Comparison of ENCODE assay signal across 1 cellular context in genomic region chr16:4474192-4474961, GRCh38.
TF ChIP-seq lines count a peak whose summit lies in the region.

NMRAL1 (minus strand) TSS chr16:4474625; CDS start chr16:4474132, 493 bp downstream.

TF ChIP-seq in K562, 482 proteins besides CTCF, POLR2A, EP300 and RAD21 (continued from another document and continues in another):
- TF ChIP-seq HSF4 (CRISPR knock-in tag; IDR thresholded peaks at IDR 0.05; ENCODE audit: borderline replicate concordance) (no peak), FOXA1 (IDR thresholded peaks at IDR 0.05; ENCODE audit: borderline replicate concordance) (no peak), KLF10 (CRISPR knock-in tag; IDR thresholded peaks at IDR 0.05) (no peak), HEY1 (CRISPR knock-in tag; IDR thresholded peaks at IDR 0.05; ENCODE audit: borderline replicate concordance) (no peak), ATF3 (IDR thresholded peaks at IDR 0.05) (no peak), ATF3 (CRISPR knock-in tag; conservative IDR thresholded peaks at IDR 0.05) (no peak), ZNF253 (CRISPR knock-in tag; conservative IDR thresholded peaks at IDR 0.05) (no peak), ARID1B (IDR thresholded peaks at IDR 0.05) (peak; percentile 56), EWSR1 (IDR thresholded peaks at IDR 0.05; ENCODE audit: borderline replicate concordance, low read depth, partially characterized antibody) (no peak), GATAD2A (IDR thresholded peaks at IDR 0.05) (no peak), POLR2AphosphoS2 (IDR thresholded peaks at IDR 0.05; ENCODE audit: low read length) (no peak), CUX1 (CRISPR knock-in tag; IDR thresholded peaks at IDR 0.05) (no peak), ZNF445 (CRISPR knock-in tag; IDR thresholded peaks at IDR 0.05; ENCODE audit: low read depth) (no peak), YY1 (IDR thresholded peaks at IDR 0.05; ENCODE audit: borderline replicate concordance in 1 of 3, control insufficient read depth in 1 of 3, extremely low read depth in 1 of 3, insufficient read depth in 3 of 3, insufficient read length in 1 of 3, insufficient replicate concordance in 2 of 3, low read depth in 1 of 3, low read length in 2 of 3) (peak in 2 of 3 experiments; percentile 73 to 78), ZNF175 (CRISPR knock-in tag; IDR thresholded peaks at IDR 0.05; ENCODE audit: low read depth) (0 out of 2 replicates have a peak, but pooled peaks have one; percentile 59), BMI1 (IDR thresholded peaks at IDR 0.05; ENCODE audit: low read length) (no peak), HMG20A (CRISPR knock-in tag; conservative IDR thresholded peaks at IDR 0.05) (no peak), TSC22D4 (tag; IDR thresholded peaks at IDR 0.05) (no peak), JUND (IDR thresholded peaks at IDR 0.05; ENCODE audit: borderline replicate concordance, low read depth, low read length) (peak; percentile 50; the same call in 1 of the 2 replicates), JUND (tag; IDR thresholded peaks at IDR 0.05; ENCODE audit: borderline replicate concordance, low read depth, low read length) (no peak; the same call in 2 of the 3 replicates), E2F4 (CRISPR knock-in tag; IDR thresholded peaks at IDR 0.05; ENCODE audit: low read depth) (no peak), ZNF707 (CRISPR knock-in tag; conservative IDR thresholded peaks at IDR 0.05) (no peak), NONO (IDR thresholded peaks at IDR 0.05; ENCODE audit: low read depth in 2 of 2, low read length in 1 of 2) (peak; percentile 39 to 60; a peak in 2 of 4 replicates), TEAD4 (IDR thresholded peaks at IDR 0.05; ENCODE audit: low read length) (peak; percentile 45; the same call in 1 of the 2 replicates), TEAD4 (CRISPR knock-in tag; IDR thresholded peaks at IDR 0.05; ENCODE audit: borderline replicate concordance) (no peak), NR2C2 (CRISPR knock-in tag; IDR thresholded peaks at IDR 0.05) (0 out of 2 replicates have a peak, but pooled peaks have one; percentile 20), NR2C2 (tag; IDR thresholded peaks at IDR 0.05) (no peak; the same call in 1 of the 2 replicates), PHB2 (IDR thresholded peaks at IDR 0.05; ENCODE audit: low read depth) (no peak), TOE1 (IDR thresholded peaks at IDR 0.05; ENCODE audit: borderline replicate concordance) (peak; percentile 39; the same call in 1 of the 2 replicates), TOE1 (CRISPR knock-in tag; IDR thresholded peaks at IDR 0.05; ENCODE audit: borderline replicate concordance, low read depth) (no peak), ZBTB17 (CRISPR knock-in tag; IDR thresholded peaks at IDR 0.05) (no peak), XRCC5 (IDR thresholded peaks at IDR 0.05; ENCODE audit: low read depth, low read length) (peak; percentile 56; the same call in 1 of the 2 replicates), ZNF324 (CRISPR knock-in tag; IDR thresholded peaks at IDR 0.05) (no peak), ETS2 (tag; IDR thresholded peaks at IDR 0.05; ENCODE audit: borderline replicate concordance, poor library complexity, severe bottlenecking) (no peak), ETV6 (IDR thresholded peaks at IDR 0.05; ENCODE audit: borderline replicate concordance in 1 of 2, low read depth in 2 of 2, low read length in 1 of 2) (no peak; a peak in 1 of 4 replicates), ETV6 (CRISPR knock-in tag; IDR thresholded peaks at IDR 0.05; ENCODE audit: borderline replicate concordance) (no peak), ZFP30 (CRISPR knock-in tag; IDR thresholded peaks at IDR 0.05; ENCODE audit: borderline replicate concordance) (no peak), SPI1 (IDR thresholded peaks at IDR 0.05; ENCODE audit: borderline replicate concordance, low read depth, low read length) (no peak), HNRNPH1 (optimal IDR thresholded peaks at IDR 0.05; ENCODE audit: low read depth, low read length) (no peak), MAFF (IDR thresholded peaks at IDR 0.05; ENCODE audit: low read length) (peak; percentile 49; the same call in 1 of the 2 replicates), FOXP1 (CRISPR knock-in tag; IDR thresholded peaks at IDR 0.05) (0 out of 2 replicates have a peak, but pooled peaks have one; percentile 26), ZBTB8A (IDR thresholded peaks at IDR 0.05; ENCODE audit: partially characterized antibody) (no peak), CREB1 (IDR thresholded peaks at IDR 0.05) (peak; percentile 57; the same call in 1 of the 2 replicates), CREB1 (CRISPR knock-in tag; IDR thresholded peaks at IDR 0.05) (peak; percentile 76), PHF21A (IDR thresholded peaks at IDR 0.05; ENCODE audit: borderline replicate concordance, low read depth) (no peak), ATF7 (IDR thresholded peaks at IDR 0.05) (peak; percentile 80), ZNF561 (CRISPR knock-in tag; conservative IDR thresholded peaks at IDR 0.05) (no peak), TAL1 (IDR thresholded peaks at IDR 0.05) (peak; percentile 30; the same call in 1 of the 2 replicates), CHD1 (IDR thresholded peaks at IDR 0.05; ENCODE audit: low read length) (no peak), ZNF518B (CRISPR knock-in tag; IDR thresholded peaks at IDR 0.05) (no peak), RBBP5 (IDR thresholded peaks at IDR 0.05; ENCODE audit: borderline replicate concordance, insufficient read depth, low read length, poor library complexity, severe bottlenecking) (peak; percentile 73), PCBP2 (IDR thresholded peaks at IDR 0.05; ENCODE audit: low read depth, low read length, poor library complexity, severe bottlenecking) (no peak), ZNF197 (CRISPR knock-in tag; IDR thresholded peaks at IDR 0.05; ENCODE audit: low read depth) (no peak), ZC3H8 (IDR thresholded peaks at IDR 0.05) (no peak), ZNF57 (CRISPR knock-in tag; IDR thresholded peaks at IDR 0.05) (no peak), PTRF (tag; IDR thresholded peaks at IDR 0.05) (no peak), HES1 (IDR thresholded peaks at IDR 0.05; ENCODE audit: low read depth) (no peak), ZNF124 (CRISPR knock-in tag; IDR thresholded peaks at IDR 0.05) (no peak), SMAD3 (CRISPR knock-in tag; conservative IDR thresholded peaks at IDR 0.05) (no peak), CEBPG (CRISPR knock-in tag; IDR thresholded peaks at IDR 0.05) (no peak), CEBPG (tag; conservative IDR thresholded peaks at IDR 0.05 in 1 of 2, IDR thresholded peaks at IDR 0.05 in 1 of 2) (no peak), BRD9 (IDR thresholded peaks at IDR 0.05; ENCODE audit: low read depth, partially characterized antibody) (no peak), POLR2B (IDR thresholded peaks at IDR 0.05; ENCODE audit: low read depth, partially characterized antibody) (peak; percentile 76), SMAD4 (CRISPR knock-in tag; conservative IDR thresholded peaks at IDR 0.05) (peak; percentile 67), SRSF3 (IDR thresholded peaks at IDR 0.05; ENCODE audit: insufficient read depth, low read length) (no peak), PBX2 (CRISPR knock-in tag; IDR thresholded peaks at IDR 0.05; ENCODE audit: low read depth) (no peak), PBX2 (tag; conservative IDR thresholded peaks at IDR 0.05; ENCODE audit: low read depth) (no peak), TEAD1 (CRISPR knock-in tag; IDR thresholded peaks at IDR 0.05) (0 out of 4 replicates have a peak, but pooled peaks of 1 of the 2 experiments have one; percentile 15), ZNF41 (CRISPR knock-in tag; conservative IDR thresholded peaks at IDR 0.05) (no peak)
